21 cellular contexts compared by ENCODE assay signal in genomic region chr10:30022590-30022989, GRCh38. TPM values are rescaled to one million over a fixed set of nuclear protein-coding genes. Genes with fewer than 3 reads are reported as not detected.
DNase-seq lines count a peak whose midpoint lies in the region; ATAC-seq, FAIRE-seq and TF ChIP-seq lines count a peak whose summit lies in the region.
"Had no signal": no experiment of that assay in that cellular context is flagged by ENCODE, and none has a peak within 500 bp of the region (broad histone marks: within the 10 kb centered on the region; RNA-seq: fewer than 3 reads in every experiment).

No MANE protein-coding gene starts in this region.

- no peak for TF ChIP-seq EP300 in GM12878 (IDR thresholded peaks at IDR 0.05; ENCODE audit: borderline replicate concordance in 1 of 2, control insufficient read depth in 1 of 2, low read depth in 2 of 2, low read length in 2 of 2)

- H3K9me3 ChIP-seq in left ventricle myocardium inferior (replicated peaks) (no peaks in the 10 kb centered on the region), right atrium auricular region (no peaks in the 10 kb centered on the region), GM12878 (replicated peaks; ENCODE audit: control insufficient read depth, insufficient read depth, low read length) (no peaks in the 10 kb centered on the region)
- H3K9me3 ChIP-seq: A549, BLaER1 had no signal

- H3K4me2 ChIP-seq in GM12878 (ENCODE audit: control insufficient read depth, insufficient read depth), result no peak overlapping the region
- H3K4me2 ChIP-seq: A549, BLaER1, GM23338, KMS-11 had no signal

- TF ChIP-seq CTCF in left ventricle myocardium inferior (IDR thresholded peaks at IDR 0.05; ENCODE audit: borderline replicate concordance) (peak; percentile 12), right atrium auricular region (IDR thresholded peaks at IDR 0.05) (no peak), GM12878 (IDR thresholded peaks at IDR 0.05 in 2 of 3, conservative IDR thresholded peaks at IDR 0.05 in 1 of 3; ENCODE audit: control insufficient read depth in 2 of 3, extremely low read depth in 1 of 3, insufficient read depth in 1 of 3, low read depth in 3 of 3, low read length in 3 of 3) (no peak), fibroblast of mammary gland (conservative IDR thresholded peaks at IDR 0.05; ENCODE audit: control insufficient read depth, insufficient read depth, low read depth, low read length) (peak; percentile 4)

- H3K4me1 ChIP-seq in left ventricle myocardium inferior (peaks cover 30% of the 10 kb centered on the region), right atrium auricular region (peaks cover 0 to 24% of the 10 kb centered on the region in 2 donors), GM12878 (ENCODE audit: control insufficient read depth, insufficient read depth, low read length) (peaks cover 10% of the 10 kb centered on the region)
- H3K4me1 ChIP-seq: A549 had no signal

- POLR2A ChIA-PET in GM12878 (lab: Charles Lee), result interaction anchor here (0.6 kb wide), 1 partner anchor 406 kb away, joined by 5 read pairs; no protein-coding TSS in a partner anchor

- 54% methylated on average over 6 of the region's 6 CpGs for WGBS in GM12878 (ENCODE audit: insufficient coverage, insufficient replicate concordance, low lambda C conversion rate, missing lambda C conversion rate)

- intact Hi-C loops in left ventricle myocardium inferior (cut with micrococcal nuclease) (no loop called here), GM12878 (cut with micrococcal nuclease; ENCODE audit: unreplicated experiment) (no loop called here)

- in situ Hi-C loops in GM12878 (cut with MboI), result loop anchor here (25.0 kb wide), 1 partner anchor 215 kb away; no protein-coding TSS in a partner anchor

- SMC1A ChIA-PET in GM12878 (lab: Charles Lee; ENCODE audit: uncharacterized antibody, unreplicated experiment), result no interaction called here

- no TSS peak for BruUV-seq in GM12878 (replicated peaks; lab: Mats Ljungman, UMichigan)

- no peaks in the 10 kb centered on the region for H3K79me2 ChIP-seq in GM12878 (ENCODE audit: control insufficient read depth, insufficient read depth, low read length)

- no peak overlapping the region for H2AFZ ChIP-seq in GM12878 (ENCODE audit: control insufficient read depth, low read depth, low read length)
- H2AFZ ChIP-seq: GM23338 had no signal

- TF ChIP-seq POLR2A in GM12878 (IDR thresholded peaks at IDR 0.05; ENCODE audit: low read depth, low read length), result no peak

- no peaks in the 10 kb centered on the region for H3K27me3 ChIP-seq in left ventricle myocardium inferior (ENCODE audit: low read depth)
- no peaks in the 10 kb centered on the region for H3K27me3 ChIP-seq in right atrium auricular region
- no peaks in the 10 kb centered on the region for H3K27me3 ChIP-seq in GM12878 (replicated peaks in 1 of 2; ENCODE audit: control insufficient read depth in 2 of 2, insufficient read depth in 2 of 2, low read length in 1 of 2)
- H3K27me3 ChIP-seq: BLaER1 had no signal

- no peak overlapping the region for H3K4me3 ChIP-seq in left ventricle myocardium inferior
- no peak overlapping the region for H3K4me3 ChIP-seq in right atrium auricular region
- no peak overlapping the region for H3K4me3 ChIP-seq in GM12878
- H3K4me3 ChIP-seq in fibroblast of mammary gland (ENCODE audit: control insufficient read depth, low read depth, low read length), result no peak overlapping the region
- H3K4me3 ChIP-seq: A549, BLaER1, GM23338 had no signal

- DNase-seq in left ventricle myocardium inferior (no peak), right atrium auricular region (ENCODE audit: low spot score) (no peak), GM12878 (ENCODE audit: low read depth, low spot score) (no peak), fibroblast of mammary gland (ENCODE audit: low read depth) (no peak), Kasumi-1 (lab: John Stamatoyannopoulos, UW) (no peak)
- DNase-seq in stimulated activated naive CD4-positive, alpha-beta T cell treated with Interleukin-2 at 50 U/mL for 16 hours (lab: John Stamatoyannopoulos, UW), result no peak
- DNase-seq: CD4-positive, alpha-beta memory T cell; DMS153; DMS79 treated with DMSO at 0.1 percent for 48 hours; EL; HCEC 1CT had no signal

- CTCF ChIA-PET in GM12878 (lab: Yijun Ruan, JAX), result no interaction called here

- H3K27ac ChIP-seq in left ventricle myocardium inferior (replicated peaks), result no peak overlapping the region
- H3K27ac ChIP-seq in right atrium auricular region, result no peak overlapping the region
- H3K27ac ChIP-seq in GM12878 (ENCODE audit: control insufficient read depth, insufficient read depth), result no peak overlapping the region
- H3K27ac ChIP-seq: 22Rv1, A549, BLaER1, KMS-11 had no signal

- no peak for TF ChIP-seq RAD21 in GM12878 (IDR thresholded peaks at IDR 0.05; ENCODE audit: insufficient read depth, low read depth, low read length)

- ATAC-seq in GM12878, result no peak
- no peak for ATAC-seq in GM21619 (IDR thresholded peaks at IDR 0.05; ENCODE audit: unreplicated experiment)
- ATAC-seq: A549, GM23338 had no signal

- no peak overlapping the region for H3K9ac ChIP-seq in GM12878 (ENCODE audit: control insufficient read depth, insufficient read depth, low read length)
- H3K9ac ChIP-seq: BLaER1, KMS-11 had no signal

- H3K36me3 ChIP-seq in left ventricle myocardium inferior, result peaks cover 9% of the 10 kb centered on the region
- H3K36me3 ChIP-seq in right atrium auricular region, result peaks cover 29% of the 10 kb centered on the region
- H3K36me3 ChIP-seq in GM12878 (ENCODE audit: control insufficient read depth in 2 of 2, insufficient read depth in 2 of 2, low read length in 1 of 2), result no peaks in the 10 kb centered on the region
- H3K36me3 ChIP-seq: BLaER1 had no signal

- no peaks in the 10 kb centered on the region for H4K20me1 ChIP-seq in GM12878 (ENCODE audit: control insufficient read depth, insufficient read depth)
- H4K20me1 ChIP-seq: BLaER1 had no signal

- no peak for FAIRE-seq in GM12878 (lab: Jason Lieb, UNC)
- FAIRE-seq: A549, GM12891, H54 had no signal

- RAD21 ChIA-PET in GM12878 (lab: Charles Lee; ENCODE audit: unreplicated experiment), result no interaction called here

TF ChIP-seq in GM12878, 131 proteins besides CTCF, POLR2A, EP300 and RAD21:
- no peak for TF ChIP-seq JUND (IDR thresholded peaks at IDR 0.05; ENCODE audit: low read depth, low read length)
- 0 out of 2 replicates have a peak, but pooled peaks have one; percentile 16 for TF ChIP-seq ATF7 (IDR thresholded peaks at IDR 0.05; ENCODE audit: low read depth)

RNA-seq across cellular contexts. Expression of gene JCAD, which starts 36.8 kb away (rescaled TPM):
- 23.5 TPM for total RNA-seq in left ventricle myocardium inferior
- 10 to 100 TPM; 34.1 to 39.8 TPM for total RNA-seq in right atrium auricular region
- total RNA-seq in GM12878 (2013; cell fraction: nucleolus; rRNA removed), result not detected in 2 replicates
- not detected in 2 replicates for total RNA-seq in GM12878 (2014; rRNA removed)
- total RNA-seq in GM12878 (2014; rRNA removed; fragmentation: Illumina TruSeq; extraction: Trizol), result not detected in 2 replicates
- 0.13 and 0.28 TPM in 2 replicates for total RNA-seq in GM12878 (2021)
- not detected for polyA plus RNA-seq in GM12878 (2011; ENCODE audit: low read depth)
- 0.01 TPM in 1 of 2 replicates, not detected in the other for polyA plus RNA-seq in GM12878 (2011; rRNA removed)
- polyA plus RNA-seq in GM12878 (2011; cell fraction: cytosol; rRNA removed), result under 0.01 TPM in 2 replicates
- not detected in 2 replicates for polyA plus RNA-seq in GM12878 (2011; cell fraction: nucleus; rRNA removed)
- polyA plus RNA-seq in GM12878 (2012), result 0.17 TPM in 1 of 2 replicates, not detected in the other
- not detected in 2 replicates for polyA plus RNA-seq in GM12878 (2014; fragmentation: Illumina TruSeq; extraction: Trizol)
- polyA plus RNA-seq in GM12878 (2014; fragmentation: Nextera tagmentation; extraction: Ambion mirVana), result not detected
- polyA plus RNA-seq in GM12878 (2014; rRNA removed), result not detected in 2 replicates
- not detected for polyA plus RNA-seq in GM12878 (2016; fragmentation: Nextera tagmentation; extraction: Ambion mirVana)
- polyA minus RNA-seq in GM12878 (2011; rRNA and poly(A)+ RNA removed), result not detected in 2 replicates
- not detected in 2 replicates for polyA minus RNA-seq in GM12878 (2011; cell fraction: cytosol; rRNA and poly(A)+ RNA removed)
- polyA minus RNA-seq in GM12878 (2011; cell fraction: nucleus; rRNA and poly(A)+ RNA removed), result under 0.01 TPM in 1 of 2 replicates, not detected in the other
- total RNA-seq: CD4-positive, alpha-beta memory T cell; G401 had no signal
- polyA plus RNA-seq: CD14-positive monocyte; CD4-positive, alpha-beta memory T cell had no signal

Comparison
In these comparisons a context has a peak if more than half of its experiments do, and no peak if none do; other contexts are left out.
1. CTCF ChIP-seq: peak in left ventricle myocardium inferior (single experiment) and fibroblast of mammary gland (single experiment); none in right atrium auricular region (0 of 2) and GM12878 (0 of 3).
2. RNA of gene JCAD, which starts 36.8 kb away (total RNA-seq): 34.1 to 39.8 TPM in right atrium auricular region and 23.5 TPM in left ventricle myocardium inferior (single experiment); 0.13 to 0.28 TPM in GM12878; every median in the first group is over 10 times any median in the second.